Comparison of ENCODE assay signal across 8 cellular contexts in the genomic region with DNA sequence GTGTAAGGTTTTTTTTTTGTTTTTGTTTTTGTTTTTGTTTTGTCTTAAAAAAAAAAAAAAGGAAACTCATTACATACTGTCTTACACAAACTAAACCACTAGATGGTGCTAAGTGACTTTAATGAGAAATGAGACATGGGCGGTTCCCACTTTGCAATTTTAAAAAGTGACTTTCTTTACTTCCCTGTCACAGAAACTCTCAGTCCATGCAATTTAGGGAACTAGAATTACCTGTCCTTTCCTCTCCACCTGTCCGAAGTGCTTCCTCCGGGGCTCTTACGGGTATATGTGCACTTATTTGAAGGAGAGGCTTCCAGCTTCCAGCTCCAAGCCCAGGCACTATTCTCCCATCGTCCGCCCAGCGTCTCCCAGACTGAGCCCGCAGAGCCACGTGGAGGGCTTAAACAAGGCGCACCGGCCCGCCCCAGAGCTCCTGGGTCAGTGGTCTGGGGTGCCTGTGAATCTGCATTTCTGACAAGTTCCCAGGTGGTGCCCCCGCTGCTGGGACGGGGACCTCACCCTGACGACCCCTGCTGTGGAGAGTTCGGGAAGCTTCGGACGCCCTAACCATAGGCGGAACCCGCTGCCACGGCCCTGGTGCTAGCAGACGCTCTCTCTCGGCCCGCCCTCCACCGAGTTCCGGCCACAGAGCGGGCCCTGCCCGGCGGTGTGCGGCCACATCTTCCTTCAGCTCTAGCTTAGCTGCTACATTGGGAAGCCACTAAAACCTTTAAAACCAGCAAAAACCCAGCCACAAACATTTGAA. TPM values are rescaled to one million over a fixed set of nuclear protein-coding genes. Genes with fewer than 3 reads are reported as not detected.
DNase-seq lines count a peak whose midpoint lies in the region; ATAC-seq, FAIRE-seq and TF ChIP-seq lines count a peak whose summit lies in the region.

No MANE protein-coding gene starts in this region.

- peak; percentile 60 to 77 (median 68) for TF ChIP-seq CTCF in prostate gland (IDR thresholded peaks at IDR 0.05)

- WGBS in prostate gland, result 3% methylated on average over 27 of the region's 30 CpGs

- no peaks in the 10 kb centered on the region for H3K9me3 ChIP-seq in prostate gland

- peak overlapping the region; percentile 30 to 34 for H3K4me3 ChIP-seq in prostate gland

- ATAC-seq in GM21825 (IDR thresholded peaks at IDR 0.05; ENCODE audit: unreplicated experiment), result peak; percentile 80
- ATAC-seq in activated naive CD8-positive, alpha-beta T cell treated with anti-CD3 and anti-CD28 coated beads, Interleukin-2, amount 50 U/mL, for 24 hours, result peak; percentile 57
- ATAC-seq in left cardiac atrium, result peak; percentile 88 to 89

- H3K4me1 ChIP-seq in prostate gland (replicated peaks), result no peaks in the 10 kb centered on the region

- peaks cover 5% of the 10 kb centered on the region for H3K27me3 Mint-ChIP-seq in activated naive CD8-positive, alpha-beta T cell treated with anti-CD3 and anti-CD28 coated beads, Interleukin-2, amount 50 U/mL, for 24 hours

- H3K4me3 Mint-ChIP-seq in activated naive CD8-positive, alpha-beta T cell treated with anti-CD3 and anti-CD28 coated beads, Interleukin-2, amount 50 U/mL, for 24 hours, result peak overlapping the region; percentile 69

- no peaks in the 10 kb centered on the region for H3K27me3 ChIP-seq in prostate gland (replicated peaks; ENCODE audit: insufficient read depth)

- H3K36me3 ChIP-seq in prostate gland, result no peaks in the 10 kb centered on the region

- H3K27ac Mint-ChIP-seq in activated naive CD8-positive, alpha-beta T cell treated with anti-CD3 and anti-CD28 coated beads, Interleukin-2, amount 50 U/mL, for 24 hours, result peak overlapping the region; percentile 88

- H3K9me3 Mint-ChIP-seq in activated naive CD8-positive, alpha-beta T cell treated with anti-CD3 and anti-CD28 coated beads, Interleukin-2, amount 50 U/mL, for 24 hours, result no peaks in the 10 kb centered on the region

- H3K27ac ChIP-seq in prostate gland, result peak overlapping the region in 1 of 2 donors; percentile 15

- FAIRE-seq in G401.6 (lab: Jason Lieb, UNC), result peak; percentile 94

- DNase-seq in KG1 (lab: John Stamatoyannopoulos, UW) (peak; percentile 82), SIG-M5 (lab: John Stamatoyannopoulos, UW) (peak; percentile 28), left cardiac atrium (peak; percentile 78), prostate gland (ENCODE audit: low spot score) (peak; percentile 18), epidermal melanocyte (ENCODE audit: insufficient read length, low spot score) (no peak)
- DNase-seq in activated naive CD8-positive, alpha-beta T cell treated with anti-CD3 and anti-CD28 coated beads, Interleukin-2, amount 50 U/mL, for 24 hours, result peak; percentile 68

- intact Hi-C loops in left cardiac atrium (cut with DNase I), result loop anchor here (2.0 to 10.0 kb wide), 5 partner anchors 390 to 780 kb away; partner anchors contain the start of gene ZNF133 (in 1 of the 2)
- intact Hi-C loops in prostate gland (cut with DNase I), result loop anchor here (1.0 to 5.0 kb wide), 4 partner anchors 112 to 492 kb away; no protein-coding TSS in a partner anchor

- H3K36me3 Mint-ChIP-seq in activated naive CD8-positive, alpha-beta T cell treated with anti-CD3 and anti-CD28 coated beads, Interleukin-2, amount 50 U/mL, for 24 hours (ENCODE audit: low read depth), result no peaks in the 10 kb centered on the region

- TF ChIP-seq POLR2A in prostate gland (IDR thresholded peaks at IDR 0.05), result no peak

- H3K4me1 Mint-ChIP-seq in activated naive CD8-positive, alpha-beta T cell treated with anti-CD3 and anti-CD28 coated beads, Interleukin-2, amount 50 U/mL, for 24 hours, result peaks cover 39% of the 10 kb centered on the region

RNA-seq across cellular contexts. Expression of gene BFSP1, which starts 26.1 kb away (rescaled TPM):
- total RNA-seq in left cardiac atrium (under 1 TPM; 0.41 to 0.68 TPM), prostate gland (1 to 10 TPM in 1 of 2 donors, under 1 TPM in 1; 0.27 to 6.9 TPM)
